ENCODE assay signal across 8 cellular contexts in the genomic region with DNA sequence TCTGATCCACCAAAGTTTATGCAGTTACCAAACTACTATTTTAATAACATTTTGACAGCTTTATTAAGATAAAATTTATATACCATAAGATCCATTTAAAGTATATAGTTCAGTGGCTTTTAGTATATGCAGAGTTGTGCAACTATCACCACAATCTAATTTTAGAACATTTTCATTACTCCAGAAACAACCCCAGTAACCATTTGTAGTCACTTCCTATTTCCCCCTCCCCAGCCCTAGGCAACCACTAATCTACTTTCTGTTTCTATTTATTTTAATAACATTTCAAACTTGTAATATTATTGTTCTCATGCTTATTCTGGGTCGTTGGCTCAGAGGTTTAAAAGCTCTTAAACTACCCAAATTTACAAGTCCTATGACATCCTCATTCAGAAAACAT. TPM values are rescaled to one million over a fixed set of nuclear protein-coding genes. Genes with fewer than 3 reads are reported as not detected.
A peak's percentile ranks its signal among the peaks of the same experiment; 100 is the strongest.
DNase-seq lines count a peak whose midpoint lies in the region; ATAC-seq lines count a peak whose summit lies in the region.

No MANE protein-coding gene starts in this region.

- H3K4me3 Mint-ChIP-seq in activated T-helper 17 cell treated with anti-CD3 and anti-CD28 coated beads, Interleukin-2, amount 50 U/mL, for 72 hours = peak overlapping the region; percentile 65

- H3K9me3 Mint-ChIP-seq in activated T-helper 17 cell treated with anti-CD3 and anti-CD28 coated beads, Interleukin-2, amount 50 U/mL, for 72 hours = no peaks in the 10 kb centered on the region

- H4K8ac ChIP-seq in mesendoderm (ENCODE audit: low read depth, low read length) = no peak overlapping the region

- H3K79me2 ChIP-seq in mesendoderm (ENCODE audit: control insufficient read depth, insufficient read depth, low read length) = no peaks in the 10 kb centered on the region

- H3K27ac ChIP-seq in BLaER1 = peak overlapping the region; percentile 37; the same call in 1 of the 2 replicates
- H3K27ac ChIP-seq in mesendoderm (ENCODE audit: low read depth, low read length) = no peak overlapping the region

- H2AK5ac ChIP-seq in mesendoderm (ENCODE audit: low read length) = no peak overlapping the region

- H4K20me1 ChIP-seq in BLaER1 = peaks cover 38% of the 10 kb centered on the region

- no peak overlapping the region for H2BK15ac ChIP-seq in mesendoderm (replicated peaks; ENCODE audit: low read depth)

- H3K4me1 ChIP-seq in BLaER1 = peaks cover 30% of the 10 kb centered on the region
- H3K4me1 ChIP-seq in mesendoderm (ENCODE audit: control insufficient read depth, low read depth, low read length) = no peaks in the 10 kb centered on the region

- H3K4ac ChIP-seq in mesendoderm (ENCODE audit: low read depth, low read length) = no peak overlapping the region

- H2BK5ac ChIP-seq in mesendoderm (ENCODE audit: low read length) = no peak overlapping the region

- no peaks in the 10 kb centered on the region for H3K79me1 ChIP-seq in mesendoderm (ENCODE audit: low read length)

- no peaks in the 10 kb centered on the region for H3K27me3 ChIP-seq in BLaER1
- H3K27me3 ChIP-seq in mesendoderm (ENCODE audit: insufficient read depth, low read length, poor library complexity) = no peaks in the 10 kb centered on the region

- no peak overlapping the region for H3K9ac ChIP-seq in BLaER1
- no peak overlapping the region for H3K9ac ChIP-seq in mesendoderm (ENCODE audit: low read length)

- no CpG with 5 or more reads among the region's 1 CpG for WGBS in mesendoderm (ENCODE audit: extremely low coverage, insufficient coverage, low lambda C conversion rate)

- DNase-seq in NK-92 (lab: John Stamatoyannopoulos, UW; ENCODE audit: unreplicated experiment) (no peak), SHP77 (lab: John Stamatoyannopoulos, UW) (no peak), mesendoderm (no peak)
- no peak for DNase-seq in stimulated activated CD4-positive, alpha-beta T cell treated with anti-CD3 and anti-CD28 coated beads, Interleukin-4, amount 100 ng/mL, for 4 hours

- H3K36me3 Mint-ChIP-seq in activated T-helper 17 cell treated with anti-CD3 and anti-CD28 coated beads, Interleukin-2, amount 50 U/mL, for 72 hours (ENCODE audit: low read depth) = peaks cover 9% of the 10 kb centered on the region

- H3K36me3 ChIP-seq in BLaER1 (peaks cover 8% of the 10 kb centered on the region; the same call in 1 of the 2 replicates), mesendoderm (ENCODE audit: control insufficient read depth, insufficient read depth, low read length) (no peaks in the 10 kb centered on the region)

- no peak overlapping the region for H4K5ac ChIP-seq in mesendoderm (ENCODE audit: low read length)

- H3K56ac ChIP-seq in mesendoderm (ENCODE audit: low read length) = no peak overlapping the region

- H2BK120ac ChIP-seq in mesendoderm (ENCODE audit: low read depth, low read length) = no peak overlapping the region

- no peak overlapping the region for H3K23ac ChIP-seq in mesendoderm (ENCODE audit: low read length)

- H3K4me1 Mint-ChIP-seq in activated T-helper 17 cell treated with anti-CD3 and anti-CD28 coated beads, Interleukin-2, amount 50 U/mL, for 72 hours = peaks cover 12% of the 10 kb centered on the region

- no peaks in the 10 kb centered on the region for H3K27me3 Mint-ChIP-seq in activated T-helper 17 cell treated with anti-CD3 and anti-CD28 coated beads, Interleukin-2, amount 50 U/mL, for 72 hours

- H3K9me3 ChIP-seq in BLaER1 = no peaks in the 10 kb centered on the region

- H3K18ac ChIP-seq in mesendoderm (ENCODE audit: low read length) = no peak overlapping the region

- 0 out of 2 replicates have a peak overlapping the region, but pooled peaks have one; percentile 5 for H3K4me3 ChIP-seq in BLaER1
- no peak overlapping the region for H3K4me3 ChIP-seq in mesendoderm (ENCODE audit: low read length)

- peak overlapping the region; percentile 75 for H3K27ac Mint-ChIP-seq in activated T-helper 17 cell treated with anti-CD3 and anti-CD28 coated beads, Interleukin-2, amount 50 U/mL, for 72 hours

- H3K4me2 ChIP-seq in BLaER1 (peak overlapping the region; percentile 65), mesendoderm (ENCODE audit: low read length) (no peak overlapping the region)

- ATAC-seq in GM19395 (IDR thresholded peaks at IDR 0.05; ENCODE audit: unreplicated experiment) = peak; percentile 89
- ATAC-seq in HG03378 (IDR thresholded peaks at IDR 0.05; ENCODE audit: unreplicated experiment) = peak; percentile 88
- peak; percentile 50 for ATAC-seq in activated T-helper 17 cell treated with anti-CD3 and anti-CD28 coated beads, Interleukin-2, amount 50 U/mL, for 72 hours (replicated peaks)

RNA-seq across cellular contexts. Expression of a gene that starts 18.3 kb away (rescaled TPM):
- total RNA-seq in activated T-helper 17 cell treated with anti-CD3 and anti-CD28 coated beads, Interleukin-2, amount 50 U/mL, for 72 hours = 10 to 100 TPM; 27.0 to 33.4 TPM
- polyA plus RNA-seq in mesendoderm (2013, experiment 1 of 2) = 19.6 TPM
- polyA plus RNA-seq in mesendoderm (2013, experiment 2 of 2) = 22.1 TPM
